Comparison of ENCODE assay signal across 8 cellular contexts in genomic region chr20:431012-431904, GRCh38. TPM values are rescaled to one million over a fixed set of nuclear protein-coding genes. Genes with fewer than 3 reads are reported as not detected.
DNase-seq lines count a peak whose midpoint lies in the region; ATAC-seq and TF ChIP-seq lines count a peak whose summit lies in the region.

No MANE protein-coding gene starts in this region.

- ATAC-seq in mucosa of descending colon (peak; percentile 72), GM21786 (IDR thresholded peaks at IDR 0.05; ENCODE audit: unreplicated experiment) (no peak)

- intact Hi-C loops in mucosa of descending colon (cut with DNase I, micrococcal nuclease), result no loop called here

- peak; percentile 83 for DNase-seq in ACHN
- peak; percentile 82 for DNase-seq in NCI-H2196 (lab: John Stamatoyannopoulos, UW; ENCODE audit: unreplicated experiment)
- DNase-seq in epithelial cell of prostate (ENCODE audit: low read depth, low spot score), result peak; percentile 8
- peak in 2 of 3 donors; percentile 71 to 72 for DNase-seq in mucosa of descending colon
- DNase-seq in NCI-H1048 (lab: John Stamatoyannopoulos, UW), result no peak

- peak overlapping the region; percentile 59 for H3K27ac ChIP-seq in epithelial cell of prostate

- H3K36me3 ChIP-seq in mucosa of descending colon (ENCODE audit: low read depth), result no peaks in the 10 kb centered on the region

- in situ Hi-C loops in ACHN (cut with HindIII; ENCODE audit: low pct_ligation_motif_present, low pct_unique_long_range_greater_than_20kb, low sequenced_read_pairs), result no loop called here

- H3K9me3 ChIP-seq in mucosa of descending colon, result no peaks in the 10 kb centered on the region

- no peak overlapping the region for H3K4me3 ChIP-seq in GM12875 (ENCODE audit: low read depth, low read length)
- no peak overlapping the region for H3K4me3 ChIP-seq in WI38 (ENCODE audit: low read depth, low read length)
- no peak overlapping the region for H3K4me3 ChIP-seq in mucosa of descending colon

- H3K4me1 ChIP-seq in mucosa of descending colon (ENCODE audit: low read depth), result no peaks in the 10 kb centered on the region

- TF ChIP-seq CTCF in GM12875 (IDR thresholded peaks at IDR 0.05; ENCODE audit: borderline replicate concordance, insufficient read depth, low read depth, low read length) (0 out of 2 replicates have a peak, but pooled peaks have one; percentile 23), WI38 (IDR thresholded peaks at IDR 0.05; ENCODE audit: low read depth, low read length) (peak; percentile 61), mucosa of descending colon (IDR thresholded peaks at IDR 0.05) (peak; percentile 30)

RNA-seq across cellular contexts. Expression of gene RBCK1, which starts 23.2 kb away (rescaled TPM):
- total RNA-seq in mucosa of descending colon, result 100 to 1,000 TPM in 2 of 3 donors, 10 to 100 TPM in 1; 97.5 to 124 (median 117) TPM

RNA-seq across cellular contexts. Expression of gene TBC1D20, which starts 31.1 kb away (rescaled TPM):
- 10 to 100 TPM; 30.4 to 49.6 (median 36.0) TPM for total RNA-seq in mucosa of descending colon

RNA-seq across cellular contexts. Expression of gene TRIB3, which starts 50.7 kb away (rescaled TPM):
- 1 to 10 TPM; 1.4 to 7.4 (median 3.4) TPM for total RNA-seq in mucosa of descending colon
